ENCODE assay signal across 8 cellular contexts in genomic region chr17:56653877-56654276, GRCh38.
DNase-seq lines count a peak whose midpoint lies in the region; ATAC-seq and TF ChIP-seq lines count a peak whose summit lies in the region.

No MANE protein-coding gene starts in this region.

- ATAC-seq in GM18868 (IDR thresholded peaks at IDR 0.05; ENCODE audit: unreplicated experiment) (peak; percentile 100), HG03045 (IDR thresholded peaks at IDR 0.05; ENCODE audit: unreplicated experiment) (peak; percentile 87)

- no peaks in the 10 kb centered on the region for H4K20me1 ChIP-seq in hepatocyte (ENCODE audit: insufficient read depth, poor library complexity, severe bottlenecking)

- WGBS in hepatocyte (ENCODE audit: low lambda C conversion rate, missing lambda C conversion rate): 55% methylated on average over 3 of the region's 3 CpGs
- WGBS in lower leg skin, 2 donors: 20 to 28% methylated on average over 3 of the region's 3 CpGs

- H3K4me2 ChIP-seq in hepatocyte: no peak overlapping the region

- H3K36me3 ChIP-seq in NT2/D1 (ENCODE audit: insufficient read depth, insufficient read length, low read length) (no peaks in the 10 kb centered on the region), hepatocyte (replicated peaks; ENCODE audit: insufficient read depth, low read depth) (no peaks in the 10 kb centered on the region)

- no peak overlapping the region for H3K9ac ChIP-seq in NT2/D1 (ENCODE audit: insufficient read length, low read depth)

- H3K79me2 ChIP-seq in hepatocyte: no peaks in the 10 kb centered on the region

- no peaks in the 10 kb centered on the region for H3K27me3 ChIP-seq in NT2/D1 (ENCODE audit: insufficient read depth, insufficient read length)
- H3K27me3 ChIP-seq in hepatocyte: peaks cover 4% of the 10 kb centered on the region

- H3K27ac ChIP-seq in hepatocyte: no peak overlapping the region

- intact Hi-C loops in lower leg skin (cut with DNase I; ENCODE audit: low total_unique reads): no loop called here

- H3K4me3 ChIP-seq in AG10803 (ENCODE audit: low read length) (no peak overlapping the region), NT2/D1 (ENCODE audit: insufficient read length, low read depth) (no peak overlapping the region), hepatocyte (no peak overlapping the region), lower leg skin (ENCODE audit: low read depth, poor library complexity, severe bottlenecking) (no peak overlapping the region)

- H2AFZ ChIP-seq in hepatocyte: no peak overlapping the region

- TF ChIP-seq POLR2A in lower leg skin (IDR thresholded peaks at IDR 0.05): no peak

- H3K9me3 ChIP-seq in NT2/D1 (ENCODE audit: insufficient read depth, low read length) (no peaks in the 10 kb centered on the region), hepatocyte (ENCODE audit: low read depth) (no peaks in the 10 kb centered on the region)

- DNase-seq in AG10803 (ENCODE audit: low read depth) (peak; percentile 70), NT2/D1 (ENCODE audit: low read depth, low spot score) (peak; percentile 73), activated T-cell treated with anti-CD3 and anti-CD28 coated beads for 48 hours (ENCODE audit: low read depth) (peak; percentile 40), hepatocyte (ENCODE audit: low spot score) (peak; percentile 56), lower leg skin (ENCODE audit: low spot score in 2 of 2) (no peak)
- DNase-seq in stimulated activated CD8-positive, alpha-beta memory T cell treated with anti-CD3 and anti-CD28 coated beads, Interleukin-12 subunit alpha, Interleukin-12 subunit beta, amount 100 ng/mL, for 1 hour (ENCODE audit: low read depth): peak; percentile 23

- no peaks in the 10 kb centered on the region for H3K9me2 ChIP-seq in hepatocyte (replicated peaks; ENCODE audit: insufficient read depth)

- H3K4me1 ChIP-seq in NT2/D1 (ENCODE audit: insufficient read depth, insufficient read length) (no peaks in the 10 kb centered on the region), hepatocyte (ENCODE audit: insufficient read depth) (no peaks in the 10 kb centered on the region)

- TF ChIP-seq CTCF in AG10803 (conservative IDR thresholded peaks at IDR 0.05; ENCODE audit: low read length): peak; percentile 74
- peak; percentile 49 for TF ChIP-seq CTCF in hepatocyte (IDR thresholded peaks at IDR 0.05; ENCODE audit: poor library complexity)
- TF ChIP-seq CTCF in lower leg skin (IDR thresholded peaks at IDR 0.05): no peak

Comparison
In these comparisons a context has a peak if more than half of its experiments do, and no peak if none do; other contexts are left out.
1. DNase-seq: peak in AG10803 (single experiment), NT2/D1 (single experiment), activated T-cell treated with anti-CD3 and anti-CD28 coated beads for 48 hours (single experiment), hepatocyte (single experiment) and stimulated activated CD8-positive, alpha-beta memory T cell treated with anti-CD3 and anti-CD28 coated beads, Interleukin-12 subunit alpha, Interleukin-12 subunit beta, amount 100 ng/mL, for 1 hour (single experiment); none in lower leg skin (0 of 2).
2. CTCF ChIP-seq: peak in AG10803 (single experiment) and hepatocyte (single experiment); none in lower leg skin (0 of 3).